Comparison of ENCODE assay signal across 16 cellular contexts in the genomic region with DNA sequence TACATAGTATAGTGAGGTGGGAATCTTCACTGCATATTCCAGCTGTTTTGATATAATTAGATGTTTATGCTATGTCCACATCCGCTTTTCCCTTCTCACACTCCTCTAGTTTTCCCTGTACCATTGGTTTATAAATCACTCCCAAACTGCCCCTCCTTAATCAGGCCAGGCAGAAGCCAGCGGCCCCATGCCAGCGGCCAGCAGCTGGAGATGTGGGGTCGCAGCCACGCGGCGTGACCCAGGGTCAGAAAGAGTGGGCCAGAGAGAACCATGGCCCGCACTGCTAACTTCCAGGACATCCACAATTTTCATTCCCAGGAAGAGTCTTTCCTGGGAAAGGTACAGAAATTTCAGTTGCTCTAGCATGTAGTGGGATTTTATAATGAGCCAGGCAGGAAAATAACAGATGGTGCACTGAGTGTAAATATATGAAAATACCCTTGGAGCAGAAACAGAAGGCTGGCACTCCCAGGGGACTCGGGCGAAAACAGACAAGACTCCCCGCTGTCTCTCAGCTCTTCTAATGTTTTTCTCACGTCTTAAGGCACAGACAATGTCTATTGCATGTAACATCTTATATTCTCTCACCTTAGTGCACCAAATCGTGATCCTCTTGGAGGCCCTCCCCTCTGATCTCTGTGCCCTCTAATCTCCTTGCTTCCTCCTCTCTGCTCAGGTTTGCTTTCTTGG.
"Had no signal": no experiment of that assay in that cellular context is flagged by ENCODE, and none has a peak within 500 bp of the region (broad histone marks: within the 10 kb centered on the region; RNA-seq: fewer than 3 reads in every experiment).

No MANE protein-coding gene starts in this region.

- H3K4me3 Mint-ChIP-seq: activated CD4-positive, alpha-beta T cell treated with anti-CD3 and anti-CD28 coated beads, Interleukin-2, amount 10 ng/mL, durations not matched to agents 24 days and 14 days; activated naive CD4-positive, alpha-beta T cell treated with anti-CD3 and anti-CD28 coated beads, Interleukin-2, amount 50 U/mL, for 24 hours; dendritic cell treated with granulocyte-macrophage colony-stimulating factor and Interleukin-4, amounts not matched to agents 40 ng/mL and 50 ng/mL, for 4 days had no signal

- H3K4me1 Mint-ChIP-seq: activated CD4-positive, alpha-beta T cell treated with anti-CD3 and anti-CD28 coated beads, Interleukin-2, amount 10 ng/mL, durations not matched to agents 24 days and 14 days; activated naive CD4-positive, alpha-beta T cell treated with anti-CD3 and anti-CD28 coated beads, Interleukin-2, amount 50 U/mL, for 24 hours had no signal

- H3K27me3 Mint-ChIP-seq: activated CD4-positive, alpha-beta T cell treated with anti-CD3 and anti-CD28 coated beads, Interleukin-2, amount 10 ng/mL, durations not matched to agents 24 days and 14 days; activated naive CD4-positive, alpha-beta T cell treated with anti-CD3 and anti-CD28 coated beads, Interleukin-2, amount 50 U/mL, for 24 hours; dendritic cell treated with granulocyte-macrophage colony-stimulating factor and Interleukin-4, amounts not matched to agents 40 ng/mL and 50 ng/mL, for 4 days had no signal

- H3K36me3 Mint-ChIP-seq: activated naive CD4-positive, alpha-beta T cell treated with anti-CD3 and anti-CD28 coated beads, Interleukin-2, amount 50 U/mL, for 24 hours had no signal

- DNase-seq: activated CD4-positive, alpha-beta T cell treated with anti-CD3 and anti-CD28 coated beads, Interleukin-2, amount 10 ng/mL, durations not matched to agents 24 days and 14 days; activated CD8-positive, alpha-beta memory T cell treated with anti-CD3 and anti-CD28 coated beads, Interleukin-2, amount 50 U/mL, for 4 hours; activated effector memory CD4-positive, alpha-beta T cell treated with anti-CD3 and anti-CD28 coated beads, Interleukin-2, amount 50 U/mL, for 16 hours; activated T-cell treated with anti-CD3 and anti-CD28 coated beads, Interleukin-2, amount 50 U/mL, for 48 hours; effector CD8-positive, alpha-beta T cell; heart right ventricle; kidney glomerular epithelial cell; left ventricle myocardium superior; occipital lobe; stimulated activated CD4-positive, alpha-beta T cell treated with anti-CD3 and anti-CD28 coated beads, Interleukin-12 subunit alpha, Interleukin-12 subunit beta, amount 100 ng/mL, for 4 hours; stimulated activated CD4-positive, alpha-beta T cell treated with anti-CD3 and anti-CD28 coated beads, Interleukin-1b, Interleukin-23, amount 100 ng/mL, for 48 hours; stimulated activated CD8-positive, alpha-beta memory T cell treated with anti-CD3 and anti-CD28 coated beads, Interleukin-4, amount 100 ng/mL, for 48 hours; stimulated activated naive CD4-positive, alpha-beta T cell; upper lobe of right lung had no signal

- H3K27ac Mint-ChIP-seq: activated CD4-positive, alpha-beta T cell treated with anti-CD3 and anti-CD28 coated beads, Interleukin-2, amount 10 ng/mL, durations not matched to agents 24 days and 14 days; activated naive CD4-positive, alpha-beta T cell treated with anti-CD3 and anti-CD28 coated beads, Interleukin-2, amount 50 U/mL, for 24 hours; dendritic cell treated with granulocyte-macrophage colony-stimulating factor and Interleukin-4, amounts not matched to agents 40 ng/mL and 50 ng/mL, for 4 days had no signal
